In the genomic region with DNA sequence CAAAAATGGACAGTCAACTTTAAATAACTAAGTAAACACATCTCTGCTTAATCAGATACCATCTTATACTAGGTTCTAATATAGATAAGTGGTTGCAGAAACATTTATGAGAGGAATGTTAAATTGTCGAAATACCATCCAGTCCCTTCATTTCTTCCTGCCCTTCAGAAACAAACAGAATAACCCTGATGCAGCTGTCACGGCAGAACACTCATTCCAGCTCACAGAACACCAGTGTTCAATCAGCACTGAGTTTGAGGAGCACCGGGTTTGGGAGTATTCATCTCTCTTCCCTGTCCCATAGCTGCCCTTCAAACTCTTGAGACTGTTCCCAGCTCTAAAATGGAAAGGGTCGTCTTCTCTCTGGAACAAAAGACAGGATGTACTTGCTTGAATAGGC, we compare ENCODE assay signal across 19 cellular contexts.
"Had no signal": no experiment of that assay in that cellular context is flagged by ENCODE, and none has a peak within 500 bp of the region (broad histone marks: within the 10 kb centered on the region; RNA-seq: fewer than 3 reads in every experiment).

No MANE protein-coding gene starts in this region.

- H3K27me3 ChIP-seq: breast epithelium, dorsolateral prefrontal cortex, gastrocnemius medialis had no signal

- DNase-seq: activated CD4-positive, alpha-beta memory T cell treated with anti-CD3 and anti-CD28 coated beads for 36 hours; activated CD4-positive, alpha-beta T cell treated with anti-CD3 and anti-CD28 coated beads for 48 hours; activated effector memory CD4-positive, alpha-beta T cell treated with Interleukin-2 at 50 U/mL for 16 hours; activated naive CD4-positive, alpha-beta T cell treated with anti-CD3 and anti-CD28 coated beads for 36 hours; activated naive CD8-positive, alpha-beta T cell treated with anti-CD3 and anti-CD28 coated beads, Interleukin-2, amount 10 ng/mL, durations not matched to agents 7 days and 5 days; activated T-cell treated with anti-CD3 and anti-CD28 coated beads, Interleukin-2, amount 50 U/mL, for 72 hours; amniotic stem cell; dorsolateral prefrontal cortex; effector memory CD8-positive, alpha-beta T cell; gastrocnemius medialis; hypothalamus; left cardiac atrium; occipital lobe; posterior cingulate gyrus; retina; T1000; tibial artery had no signal

- H3K4me1 ChIP-seq: gastrocnemius medialis had no signal

- H3K27ac ChIP-seq: breast epithelium, dorsolateral prefrontal cortex, esophagus muscularis mucosa, gastrocnemius medialis, tibial artery had no signal

- H3K9me3 ChIP-seq: breast epithelium, esophagus muscularis mucosa, gastrocnemius medialis, tibial artery had no signal

- H3K36me3 ChIP-seq: breast epithelium, gastrocnemius medialis, tibial artery had no signal

- H3K4me3 ChIP-seq: breast epithelium, dorsolateral prefrontal cortex, esophagus muscularis mucosa, gastrocnemius medialis, tibial artery had no signal

- ATAC-seq: effector memory CD8-positive, alpha-beta T cell; gastrocnemius medialis; left cardiac atrium had no signal
